1 cellular context compared by ENCODE assay signal in the genomic region with DNA sequence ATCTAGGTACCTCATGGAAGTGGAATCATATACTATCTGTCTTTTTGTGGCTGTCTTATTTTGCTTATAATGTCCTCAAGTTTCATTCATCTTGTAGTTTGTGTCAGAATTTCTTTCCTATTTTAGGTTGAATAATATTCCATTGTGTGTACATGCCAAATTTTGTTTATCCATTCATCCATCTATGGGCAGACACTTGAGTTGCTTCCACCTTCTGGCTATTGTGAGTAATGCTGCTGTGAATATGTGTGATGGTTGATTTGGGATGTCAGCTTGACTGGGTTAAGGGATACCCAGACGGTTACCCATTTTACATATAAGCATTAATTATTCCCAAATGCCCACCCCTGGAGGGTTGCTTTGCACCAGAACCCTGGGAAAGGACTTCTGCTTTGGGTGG.
TF ChIP-seq lines count a peak whose summit lies in the region.

No MANE protein-coding gene starts in this region.

TF ChIP-seq in neural cell, 6 proteins besides CTCF, POLR2A, EP300 and RAD21 (continued from another document):
- TF ChIP-seq REST (IDR thresholded peaks at IDR 0.05; ENCODE audit: borderline replicate concordance), result no peak
- no peak for TF ChIP-seq TAF1 (IDR thresholded peaks at IDR 0.05; ENCODE audit: low read depth)
- TF ChIP-seq SMC3 (conservative IDR thresholded peaks at IDR 0.05; ENCODE audit: poor library complexity), result peak; percentile 62
